1 cellular context compared by ENCODE assay signal in genomic region chr4:150318971-150319370, GRCh38.
TF ChIP-seq lines count a peak whose summit lies in the region.

No MANE protein-coding gene starts in this region.

TF ChIP-seq in K562, 482 proteins besides CTCF, POLR2A, EP300 and RAD21 (continued from another document):
- TF ChIP-seq SIRT6 (IDR thresholded peaks at IDR 0.05; ENCODE audit: low read depth, low read length) (no peak), CBFA2T3 (IDR thresholded peaks at IDR 0.05) (peak; percentile 39; the same call in 1 of the 2 replicates), MYNN (IDR thresholded peaks at IDR 0.05) (peak; percentile 22; the same call in 1 of the 2 replicates), MYNN (CRISPR knock-in tag; IDR thresholded peaks at IDR 0.05) (no peak), ZNF121 (CRISPR knock-in tag; conservative IDR thresholded peaks at IDR 0.05) (no peak), ZNF354B (CRISPR knock-in tag; IDR thresholded peaks at IDR 0.05) (no peak), DACH1 (IDR thresholded peaks at IDR 0.05; ENCODE audit: partially characterized antibody) (peak; percentile 77), BACH1 (tag; IDR thresholded peaks at IDR 0.05) (peak; percentile 29; the same call in 1 of the 2 replicates), CHAMP1 (IDR thresholded peaks at IDR 0.05) (peak; percentile 32; the same call in 1 of the 2 replicates), ZEB2 (IDR thresholded peaks at IDR 0.05) (0 out of 2 replicates have a peak, but pooled peaks have one; percentile 45), SMARCE1 (IDR thresholded peaks at IDR 0.05) (peak; percentile 65), HES1 (IDR thresholded peaks at IDR 0.05; ENCODE audit: low read depth) (no peak), JUNB (CRISPR knock-in tag; conservative IDR thresholded peaks at IDR 0.05) (no peak), HSF4 (CRISPR knock-in tag; IDR thresholded peaks at IDR 0.05; ENCODE audit: borderline replicate concordance) (no peak), ZBTB43 (CRISPR knock-in tag; IDR thresholded peaks at IDR 0.05) (no peak), DMBX1 (CRISPR knock-in tag; IDR thresholded peaks at IDR 0.05; ENCODE audit: borderline replicate concordance) (peak; percentile 50; the same call in 1 of the 2 replicates), FOS (IDR thresholded peaks at IDR 0.05; ENCODE audit: extremely low read depth, insufficient read length) (peak; percentile 7), CEBPG (CRISPR knock-in tag; IDR thresholded peaks at IDR 0.05) (peak; percentile 71; the same call in 1 of the 2 replicates), CEBPG (tag; conservative IDR thresholded peaks at IDR 0.05 in 1 of 2, IDR thresholded peaks at IDR 0.05 in 1 of 2) (0 out of 4 replicates have a peak, but pooled peaks of 1 of the 2 experiments have one; percentile 32), MEIS2 (IDR thresholded peaks at IDR 0.05; ENCODE audit: partially characterized antibody) (no peak), ARID1B (IDR thresholded peaks at IDR 0.05) (peak; percentile 77), ZNF384 (IDR thresholded peaks at IDR 0.05; ENCODE audit: low read depth, low read length) (no peak), CREM (IDR thresholded peaks at IDR 0.05; ENCODE audit: low read depth) (peak; percentile 66), MTF1 (CRISPR knock-in tag; IDR thresholded peaks at IDR 0.05; ENCODE audit: borderline replicate concordance) (no peak), SMARCA4 (IDR thresholded peaks at IDR 0.05) (peak; percentile 73; the same call in 1 of the 2 replicates), FIP1L1 (IDR thresholded peaks at IDR 0.05; ENCODE audit: low read depth, low read length, poor library complexity, severe bottlenecking) (no peak), CTBP1 (IDR thresholded peaks at IDR 0.05; ENCODE audit: borderline replicate concordance) (peak; percentile 59; the same call in 1 of the 2 replicates), CBX3 (IDR thresholded peaks at IDR 0.05; ENCODE audit: borderline replicate concordance in 1 of 2, low read length in 2 of 2) (peak in 1 of 2 experiments; percentile 79; a peak in 2 of 3 replicates), JUND (IDR thresholded peaks at IDR 0.05; ENCODE audit: borderline replicate concordance, low read depth, low read length) (peak; percentile 85), JUND (tag; IDR thresholded peaks at IDR 0.05; ENCODE audit: borderline replicate concordance, low read depth, low read length) (peak; percentile 90; the same call in 2 of the 3 replicates), CHCHD3 (CRISPR knock-in tag; IDR thresholded peaks at IDR 0.05) (no peak), HMG20A (CRISPR knock-in tag; conservative IDR thresholded peaks at IDR 0.05) (no peak), NR2C1 (IDR thresholded peaks at IDR 0.05) (no peak), NR2C1 (tag; IDR thresholded peaks at IDR 0.05) (0 out of 2 replicates have a peak, but pooled peaks have one; percentile 13), ZNF584 (CRISPR knock-in tag; IDR thresholded peaks at IDR 0.05; ENCODE audit: low read depth) (peak; percentile 40; the same call in 1 of the 2 replicates)
